ENCODE assay signal across 17 cellular contexts in genomic region chr17:37698132-37698615, GRCh38. TPM values are rescaled to one million over a fixed set of nuclear protein-coding genes. Genes with fewer than 3 reads are reported as not detected.
DNase-seq lines count a peak whose midpoint lies in the region; ATAC-seq, FAIRE-seq and TF ChIP-seq lines count a peak whose summit lies in the region.
"Had no signal": no experiment of that assay in that cellular context is flagged by ENCODE, and none has a peak within 500 bp of the region (broad histone marks: within the 10 kb centered on the region; RNA-seq: fewer than 3 reads in every experiment).

No MANE protein-coding gene starts in this region.

- POLR2A ChIA-PET in HCT116 (lab: Charles Lee), result no interaction called here
- POLR2A ChIA-PET in HepG2 (lab: Yijun Ruan, JAX), result interaction anchor here (0.5 to 1.9 kb wide), 15 partner anchors 8 to 72 kb away, joined by 3 to 50 read pairs (median 7); no protein-coding TSS in a partner anchor

- no peak overlapping the region for H3K9ac ChIP-seq in HCT116 (ENCODE audit: low read length)
- 0 out of 2 replicates have a peak overlapping the region, but pooled peaks have one; percentile 1 for H3K9ac ChIP-seq in HepG2 (ENCODE audit: insufficient read depth, low read depth, low read length)

- in situ Hi-C loops in HepG2 (cut with HindIII; ENCODE audit: extremely low pct_ligation_motif_present, low pct_unique_long_range_greater_than_20kb) (no loop called here), HAP-1 (cut with MboI; ENCODE audit: low sequenced_read_pairs) (no loop called here)

- H3K4me2 ChIP-seq in HCT116 (ENCODE audit: low read length) (peak overlapping the region; percentile 50), HepG2 (ENCODE audit: low read depth, low read length) (peak overlapping the region; percentile 31; the same call in 1 of the 2 replicates)

- no peaks in the 10 kb centered on the region for H3K9me3 Mint-ChIP-seq in activated T-helper 1 cell treated with anti-CD3 and anti-CD28 coated beads, Interleukin-12 subunit alpha, Interleukin-12 subunit beta, Interleukin-2, Interleukin-4 antibody, amounts not matched to agents 30 ng/mL and 10 ng/mL and 1 ng/mL, durations not matched to agents 14 hours and 24 hours and 36 hours

- BruUV-seq in HCT116 (replicated peaks; lab: Mats Ljungman, UMichigan) (no TSS peak), HepG2 (replicated peaks; lab: Mats Ljungman, UMichigan) (no TSS peak)

- H2AFZ ChIP-seq in HCT116 (ENCODE audit: low read depth, low read length, poor library complexity, severe bottlenecking) (no peak overlapping the region), HepG2 (ENCODE audit: low read length) (no peak overlapping the region)

- CTCF ChIA-PET in HCT116 (lab: Charles Lee) (no interaction called here), HepG2 (lab: Yijun Ruan, JAX; ENCODE audit: low intra/inter-chr PET ratio, low total read pairs) (interaction anchor here (0.7 kb wide), 1 partner anchor 48 kb away, joined by 5 read pairs; no protein-coding TSS in a partner anchor)

- RAD21 ChIA-PET in HCT116 (lab: Charles Lee; ENCODE audit: low non-redundant PET in 1 of 2, low total read pairs in 2 of 2, uncharacterized antibody in 2 of 2, unreplicated experiment in 2 of 2), result no interaction called here

- intact Hi-C loops in HCT116 (cut with micrococcal nuclease) (no loop called here), HepG2 (cut with micrococcal nuclease; ENCODE audit: unreplicated experiment) (loop anchor here (2.0 kb wide), 2 partner anchors 21 to 47 kb away; no protein-coding TSS in a partner anchor)
- intact Hi-C loops in activated T-helper 1 cell treated with anti-CD3 and anti-CD28 coated beads, Interleukin-12 subunit alpha, Interleukin-12 subunit beta, Interleukin-2, Interleukin-4 antibody, amounts not matched to agents 30 ng/mL and 10 ng/mL and 1 ng/mL, durations not matched to agents 14 hours and 24 hours and 36 hours (cut with micrococcal nuclease), result loop anchor here (5.0 kb wide), 1 partner anchor 44 kb away; no protein-coding TSS in a partner anchor

- no peaks in the 10 kb centered on the region for H3K36me3 Mint-ChIP-seq in activated T-helper 1 cell treated with anti-CD3 and anti-CD28 coated beads, Interleukin-12 subunit alpha, Interleukin-12 subunit beta, Interleukin-2, Interleukin-4 antibody, amounts not matched to agents 30 ng/mL and 10 ng/mL and 1 ng/mL, durations not matched to agents 14 hours and 24 hours and 36 hours (ENCODE audit: low read depth)

- TF ChIP-seq RAD21 in HCT116 (IDR thresholded peaks at IDR 0.05; ENCODE audit: low read depth), result no peak
- no peak for TF ChIP-seq RAD21 in HepG2 (CRISPR knock-in tag; IDR thresholded peaks at IDR 0.05)

- peaks cover 5% of the 10 kb centered on the region for H3K27me3 Mint-ChIP-seq in activated T-helper 1 cell treated with anti-CD3 and anti-CD28 coated beads, Interleukin-12 subunit alpha, Interleukin-12 subunit beta, Interleukin-2, Interleukin-4 antibody, amounts not matched to agents 30 ng/mL and 10 ng/mL and 1 ng/mL, durations not matched to agents 14 hours and 24 hours and 36 hours (ENCODE audit: insufficient read depth)

- no peaks in the 10 kb centered on the region; a peak in 1 of 4 replicates for H3K36me3 ChIP-seq in HCT116 (ENCODE audit: control insufficient read depth in 1 of 2, insufficient read depth in 2 of 2, low read length in 2 of 2)
- H3K36me3 ChIP-seq in HepG2 (replicated peaks in 1 of 2; ENCODE audit: control insufficient read depth in 1 of 2, insufficient read depth in 2 of 2, low read length in 2 of 2), result peaks cover 10 to 11% of the 10 kb centered on the region in 2 experiments; a peak in 2 of 5 replicates
- H3K36me3 ChIP-seq in HAP-1 (replicated peaks), result no peaks in the 10 kb centered on the region
- H3K36me3 ChIP-seq: heart right ventricle had no signal

- no peaks in the 10 kb centered on the region for H3K9me3 ChIP-seq in HCT116 (ENCODE audit: control insufficient read depth in 1 of 2, insufficient read depth in 1 of 2, low read depth in 1 of 2, low read length in 2 of 2)
- H3K9me3 ChIP-seq in HepG2 (ENCODE audit: low read length), result no peaks in the 10 kb centered on the region
- H3K9me3 ChIP-seq in HAP-1, result peaks cover 4% of the 10 kb centered on the region; the same call in 1 of the 2 replicates

- DNase-seq in NK-92 treated with Interleukin-12 subunit alpha and Interleukin-12 subunit beta, amount 100 ng/mL, for 24 hours (lab: John Stamatoyannopoulos, UW), result peak; percentile 42
- DNase-seq in NK-92 (lab: John Stamatoyannopoulos, UW; ENCODE audit: unreplicated experiment), result no peak
- DNase-seq in HCT116 (ENCODE audit: low read depth, low spot score), result peak; percentile 16
- no peak for DNase-seq in activated T-helper 1 cell treated with anti-CD3 and anti-CD28 coated beads, Interleukin-12 subunit alpha, Interleukin-12 subunit beta, Interleukin-2, Interleukin-4 antibody, amounts not matched to agents 30 ng/mL and 10 ng/mL and 1 ng/mL, durations not matched to agents 14 hours and 24 hours and 36 hours (ENCODE audit: low spot score)
- peak; percentile 95 for DNase-seq in HepG2 (ENCODE audit: low spot score)
- DNase-seq in NCI-H2081 treated with DMSO at 0.1 percent for 48 hours (lab: John Stamatoyannopoulos, UW), result no peak
- DNase-seq in HAP-1 (ENCODE audit: low spot score in 2 of 2), result no peak
- DNase-seq: 8988T; anterior cingulate cortex; GOT3; heart right ventricle; NCI-H1694 treated with DMSO at 0.1 percent for 48 hours; occipital lobe; stimulated activated CD4-positive, alpha-beta T cell treated with anti-CD3 and anti-CD28 coated beads, Interleukin-12 subunit alpha, Interleukin-12 subunit beta, amount 100 ng/mL, for 4 hours; T-cell had no signal

- H4K20me1 ChIP-seq in HCT116 (ENCODE audit: insufficient read depth) (no peaks in the 10 kb centered on the region), HepG2 (ENCODE audit: insufficient read depth, low read length) (no peaks in the 10 kb centered on the region)

- H3K4me3 Mint-ChIP-seq in activated T-helper 1 cell treated with anti-CD3 and anti-CD28 coated beads, Interleukin-12 subunit alpha, Interleukin-12 subunit beta, Interleukin-2, Interleukin-4 antibody, amounts not matched to agents 30 ng/mL and 10 ng/mL and 1 ng/mL, durations not matched to agents 14 hours and 24 hours and 36 hours, result no peak overlapping the region
- H3K4me3 Mint-ChIP-seq: T-cell had no signal

- no peaks in the 10 kb centered on the region for H3K79me2 ChIP-seq in HCT116 (ENCODE audit: insufficient read depth, low read length)
- no peaks in the 10 kb centered on the region for H3K79me2 ChIP-seq in HepG2 (ENCODE audit: insufficient read depth, low read length)

- H3K27ac ChIP-seq in HCT116 (ENCODE audit: low read depth, low read length) (no peak overlapping the region), HepG2 (ENCODE audit: extremely low read length, insufficient read depth, low read length) (peak overlapping the region; percentile 26)
- H3K27ac ChIP-seq: heart right ventricle had no signal

- no peaks in the 10 kb centered on the region for H3K9me2 ChIP-seq in HCT116 (ENCODE audit: insufficient read depth)

- peaks cover 9 to 39% of the 10 kb centered on the region in 2 experiments for H3K4me1 ChIP-seq in HCT116 (ENCODE audit: control insufficient read depth in 1 of 2, insufficient read depth in 2 of 2, low read length in 2 of 2)
- H3K4me1 ChIP-seq in HepG2 (ENCODE audit: insufficient read depth, low read length), result peaks cover 65% of the 10 kb centered on the region
- no peaks in the 10 kb centered on the region for H3K4me1 ChIP-seq in HAP-1
- H3K4me1 ChIP-seq: heart right ventricle had no signal

- peaks cover 57% of the 10 kb centered on the region for H3K4me1 Mint-ChIP-seq in activated T-helper 1 cell treated with anti-CD3 and anti-CD28 coated beads, Interleukin-12 subunit alpha, Interleukin-12 subunit beta, Interleukin-2, Interleukin-4 antibody, amounts not matched to agents 30 ng/mL and 10 ng/mL and 1 ng/mL, durations not matched to agents 14 hours and 24 hours and 36 hours (ENCODE audit: low read depth)

- WGBS in HepG2 (ENCODE audit: low lambda C conversion rate), result 5% methylated on average over 3 of the region's 3 CpGs

- TF ChIP-seq POLR2A in HCT116 (IDR thresholded peaks at IDR 0.05; ENCODE audit: borderline replicate concordance, extremely low read depth, insufficient read depth, insufficient read length), result no peak
- TF ChIP-seq POLR2A in HepG2 (IDR thresholded peaks at IDR 0.05; ENCODE audit: insufficient read depth in 1 of 2, low read depth in 2 of 2, low read length in 2 of 2), result no peak

- TF ChIP-seq EP300 in HepG2 (IDR thresholded peaks at IDR 0.05; ENCODE audit: low read depth in 2 of 2, low read length in 2 of 2) (peak in 1 of 2 experiments; percentile 89; a peak in 2 of 4 replicates), HepG2 (CRISPR knock-in tag; IDR thresholded peaks at IDR 0.05; ENCODE audit: borderline replicate concordance) (peak; percentile 55; the same call in 1 of the 2 replicates)

- peak overlapping the region; percentile 57 for H3K27ac Mint-ChIP-seq in activated T-helper 1 cell treated with anti-CD3 and anti-CD28 coated beads, Interleukin-12 subunit alpha, Interleukin-12 subunit beta, Interleukin-2, Interleukin-4 antibody, amounts not matched to agents 30 ng/mL and 10 ng/mL and 1 ng/mL, durations not matched to agents 14 hours and 24 hours and 36 hours
- H3K27ac Mint-ChIP-seq: T-cell had no signal

- H3K4me3 ChIP-seq in HCT116 (replicated peaks in 1 of 2; ENCODE audit: low read depth in 1 of 2, low read length in 2 of 2) (no peak overlapping the region), HepG2 (replicated peaks in 1 of 3; ENCODE audit: insufficient read depth in 1 of 3, low read depth in 2 of 3, low read length in 3 of 3) (no peak overlapping the region), HAP-1 (no peak overlapping the region)
- H3K4me3 ChIP-seq: heart right ventricle, lung had no signal

- no peak for ATAC-seq in HCT116
- peak; percentile 89 for ATAC-seq in HepG2
- ATAC-seq in GM18861 (IDR thresholded peaks at IDR 0.05; ENCODE audit: unreplicated experiment), result no peak
- ATAC-seq: heart right ventricle, T-cell had no signal

- no peak for FAIRE-seq in HepG2 (lab: Jason Lieb, UNC)

- H3K27me3 ChIP-seq in HCT116 (ENCODE audit: insufficient read depth, low read length), result no peaks in the 10 kb centered on the region
- no peaks in the 10 kb centered on the region for H3K27me3 ChIP-seq in HepG2 (ENCODE audit: control insufficient read depth in 1 of 2, insufficient read depth in 2 of 2, low read length in 2 of 2)
- H3K27me3 ChIP-seq in HAP-1 (ENCODE audit: low read depth), result no peaks in the 10 kb centered on the region

- TF ChIP-seq CTCF in HCT116 (IDR thresholded peaks at IDR 0.05 in 2 of 3, conservative IDR thresholded peaks at IDR 0.05 in 1 of 3; ENCODE audit: borderline replicate concordance in 1 of 3, insufficient read depth in 1 of 3, low read depth in 2 of 3, low read length in 2 of 3) (no peak), HepG2 (CRISPR knock-in tag; IDR thresholded peaks at IDR 0.05) (no peak)

RNA-seq across cellular contexts. Expression of gene HNF1B, which starts 46.7 kb away (rescaled TPM):
- total RNA-seq in HCT116 (2021; ENCODE audit: unreplicated experiment), result 3.6 TPM
- polyA plus RNA-seq in HCT116 (2012), result 4.2 and 5.0 TPM in 2 replicates
- total RNA-seq in activated T-helper 1 cell treated with anti-CD3 and anti-CD28 coated beads, Interleukin-12 subunit alpha, Interleukin-12 subunit beta, Interleukin-2, Interleukin-4 antibody, amounts not matched to agents 30 ng/mL and 10 ng/mL and 1 ng/mL, durations not matched to agents 14 hours and 24 hours and 36 hours, result 3.2 and 3.6 TPM in 2 replicates
- 1.8 and 1.9 TPM in 2 replicates for total RNA-seq in HepG2 (2016; rRNA removed; fragmentation: Illumina TruSeq; extraction: Trizol)
- total RNA-seq in HepG2 (2016; cell fraction: cytosol; rRNA removed; fragmentation: Illumina TruSeq; extraction: Trizol; ENCODE audit: low read depth), result 0.71 TPM in 2 replicates
- 1.8 and 2.1 TPM in 2 replicates for total RNA-seq in HepG2 (2016; cell fraction: insoluble cytoplasmic fraction; rRNA removed; fragmentation: Illumina TruSeq; extraction: Trizol)
- total RNA-seq in HepG2 (2016; cell fraction: membrane; rRNA removed; fragmentation: Illumina TruSeq; extraction: Trizol), result 1.4 and 1.5 TPM in 2 replicates
- 2.8 and 3.7 TPM in 2 replicates for total RNA-seq in HepG2 (2016; cell fraction: nucleus; rRNA removed; fragmentation: Illumina TruSeq; extraction: Trizol)
- 4.3 and 5.3 TPM in 2 replicates for polyA plus RNA-seq in HepG2 (2011; rRNA removed)
- polyA plus RNA-seq in HepG2 (2011; cell fraction: cytosol; rRNA removed), result 4.9 and 7.0 TPM in 2 replicates
- 6.6 and 9.3 TPM in 2 replicates for polyA plus RNA-seq in HepG2 (2011; cell fraction: nucleus; rRNA removed)
- 6.9 and 8.5 TPM in 2 replicates for polyA plus RNA-seq in HepG2 (2012)
- 0.77 and 0.84 TPM in 2 replicates for polyA plus RNA-seq in HepG2 (2016; cell fraction: cytosol; fragmentation: Illumina TruSeq; extraction: Trizol; ENCODE audit: low read depth)
- 3.8 and 5.8 TPM in 2 replicates for polyA plus RNA-seq in HepG2 (2016; cell fraction: insoluble cytoplasmic fraction; fragmentation: Illumina TruSeq; extraction: Trizol; ENCODE audit: low read depth)
- polyA plus RNA-seq in HepG2 (2016; cell fraction: membrane; fragmentation: Illumina TruSeq; extraction: Trizol; ENCODE audit: low read depth), result 2.1 and 2.2 TPM in 2 replicates
- polyA plus RNA-seq in HepG2 (2016; cell fraction: nucleus; fragmentation: Illumina TruSeq; extraction: Trizol; ENCODE audit: insufficient read depth, low read depth), result 7.4 and 7.8 TPM in 2 replicates
- polyA minus RNA-seq in HepG2 (2011; rRNA and poly(A)+ RNA removed; ENCODE audit: low replicate concordance), result 10.9 TPM in 1 of 2 replicates, not detected in the other
- polyA minus RNA-seq in HepG2 (2011; cell fraction: cytosol; rRNA and poly(A)+ RNA removed), result 3.4 and 5.0 TPM in 2 replicates
- polyA minus RNA-seq in HepG2 (2011; cell fraction: nucleus; rRNA and poly(A)+ RNA removed), result 8.7 and 9.5 TPM in 2 replicates
- total RNA-seq: heart right ventricle, occipital lobe had no signal
- polyA plus RNA-seq: heart right ventricle had no signal

RNA-seq across cellular contexts. Expression of gene DDX52, which starts 54.9 kb away (rescaled TPM):
- total RNA-seq in HCT116 (2021; ENCODE audit: unreplicated experiment) (45.4 TPM), HepG2 (2016; rRNA removed; fragmentation: Illumina TruSeq; extraction: Trizol) (36.1 and 41.4 TPM in 2 replicates)
- polyA plus RNA-seq in HCT116 (2012), result 8.6 and 10.3 TPM in 2 replicates
- 48.7 and 55.0 TPM in 2 replicates for total RNA-seq in activated T-helper 1 cell treated with anti-CD3 and anti-CD28 coated beads, Interleukin-12 subunit alpha, Interleukin-12 subunit beta, Interleukin-2, Interleukin-4 antibody, amounts not matched to agents 30 ng/mL and 10 ng/mL and 1 ng/mL, durations not matched to agents 14 hours and 24 hours and 36 hours
- total RNA-seq in HepG2 (2016; cell fraction: cytosol; rRNA removed; fragmentation: Illumina TruSeq; extraction: Trizol; ENCODE audit: low read depth), result 3.2 and 3.8 TPM in 2 replicates
- 32.4 and 35.5 TPM in 2 replicates for total RNA-seq in HepG2 (2016; cell fraction: insoluble cytoplasmic fraction; rRNA removed; fragmentation: Illumina TruSeq; extraction: Trizol)
- total RNA-seq in HepG2 (2016; cell fraction: membrane; rRNA removed; fragmentation: Illumina TruSeq; extraction: Trizol), result 7.0 and 8.2 TPM in 2 replicates
- total RNA-seq in HepG2 (2016; cell fraction: nucleus; rRNA removed; fragmentation: Illumina TruSeq; extraction: Trizol), result 28.1 and 32.8 TPM in 2 replicates
- polyA plus RNA-seq in HepG2 (2011; rRNA removed), result 6.8 and 8.9 TPM in 2 replicates
- polyA plus RNA-seq in HepG2 (2011; cell fraction: cytosol; rRNA removed), result 3.8 and 4.9 TPM in 2 replicates
- 10.2 and 15.6 TPM in 2 replicates for polyA plus RNA-seq in HepG2 (2011; cell fraction: nucleus; rRNA removed)
- 9.8 and 12.1 TPM in 2 replicates for polyA plus RNA-seq in HepG2 (2012)
- 1.5 TPM in 2 replicates for polyA plus RNA-seq in HepG2 (2016; cell fraction: cytosol; fragmentation: Illumina TruSeq; extraction: Trizol; ENCODE audit: low read depth)
- polyA plus RNA-seq in HepG2 (2016; cell fraction: insoluble cytoplasmic fraction; fragmentation: Illumina TruSeq; extraction: Trizol; ENCODE audit: low read depth), result 26.1 and 28.9 TPM in 2 replicates
- 3.2 and 3.6 TPM in 2 replicates for polyA plus RNA-seq in HepG2 (2016; cell fraction: membrane; fragmentation: Illumina TruSeq; extraction: Trizol; ENCODE audit: low read depth)
- polyA plus RNA-seq in HepG2 (2016; cell fraction: nucleus; fragmentation: Illumina TruSeq; extraction: Trizol; ENCODE audit: insufficient read depth, low read depth), result 32.6 and 38.8 TPM in 2 replicates
- polyA minus RNA-seq in HepG2 (2011; rRNA and poly(A)+ RNA removed; ENCODE audit: low replicate concordance), result 11.5 and 16.2 TPM in 2 replicates
- 6.5 and 8.3 TPM in 2 replicates for polyA minus RNA-seq in HepG2 (2011; cell fraction: cytosol; rRNA and poly(A)+ RNA removed)
- 35.7 and 37.2 TPM in 2 replicates for polyA minus RNA-seq in HepG2 (2011; cell fraction: nucleus; rRNA and poly(A)+ RNA removed)

Comparison
In these comparisons a context has a peak if more than half of its experiments do, and no peak if none do; other contexts are left out.
1. DNase-seq: peak in NK-92 treated with Interleukin-12 subunit alpha and Interleukin-12 subunit beta, amount 100 ng/mL, for 24 hours (single experiment), HCT116 (single experiment) and HepG2 (single experiment); none in NK-92 (single experiment), activated T-helper 1 cell treated with anti-CD3 and anti-CD28 coated beads, Interleukin-12 subunit alpha, Interleukin-12 subunit beta, Interleukin-2, Interleukin-4 antibody, amounts not matched to agents 30 ng/mL and 10 ng/mL and 1 ng/mL, durations not matched to agents 14 hours and 24 hours and 36 hours (single experiment), NCI-H2081 treated with DMSO at 0.1 percent for 48 hours (single experiment) and HAP-1 (0 of 2).